ENCODE assay signal across 1 cellular context in the genomic region with DNA sequence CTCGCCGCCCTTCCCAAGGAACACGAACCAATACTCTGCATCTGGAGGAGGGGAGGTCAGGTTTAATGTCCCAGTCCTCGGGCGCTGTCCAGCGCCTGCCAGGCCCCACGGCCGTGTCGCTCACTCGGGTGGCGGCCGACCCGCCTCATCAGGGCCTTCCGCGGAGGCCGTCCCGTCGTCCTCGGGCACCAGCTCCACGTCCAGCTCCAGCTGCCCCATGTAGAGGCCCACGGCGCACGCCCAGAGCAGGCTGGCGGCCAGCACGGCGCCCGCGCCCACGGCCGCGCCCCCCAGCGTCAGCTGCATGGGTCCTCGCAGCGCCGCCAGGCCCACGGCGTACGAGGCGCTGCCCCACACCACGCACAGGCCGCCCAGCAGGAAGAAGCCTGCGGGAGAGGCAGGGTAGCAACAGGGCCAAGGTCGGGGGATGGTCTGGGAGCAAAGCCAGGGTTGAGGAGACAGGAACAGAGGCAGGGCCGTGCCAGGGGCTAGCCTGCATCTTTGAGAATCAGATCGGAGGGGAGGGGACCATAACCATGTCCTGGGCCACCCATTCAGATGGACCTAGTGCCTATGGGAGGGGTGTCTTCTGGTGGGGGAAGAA.
TF ChIP-seq lines count a peak whose summit lies in the region.

No MANE protein-coding gene starts in this region.

TF ChIP-seq in HepG2, 621 proteins besides CTCF, POLR2A, EP300 and RAD21:
- TF ChIP-seq AGO2 (optimal IDR thresholded peaks at IDR 0.05; ENCODE audit: low read depth, low read length) (peak; percentile 73), KMT2A (CRISPR knock-in tag; IDR thresholded peaks at IDR 0.05) (no peak)
